8 cellular contexts compared by ENCODE assay signal in the genomic region with DNA sequence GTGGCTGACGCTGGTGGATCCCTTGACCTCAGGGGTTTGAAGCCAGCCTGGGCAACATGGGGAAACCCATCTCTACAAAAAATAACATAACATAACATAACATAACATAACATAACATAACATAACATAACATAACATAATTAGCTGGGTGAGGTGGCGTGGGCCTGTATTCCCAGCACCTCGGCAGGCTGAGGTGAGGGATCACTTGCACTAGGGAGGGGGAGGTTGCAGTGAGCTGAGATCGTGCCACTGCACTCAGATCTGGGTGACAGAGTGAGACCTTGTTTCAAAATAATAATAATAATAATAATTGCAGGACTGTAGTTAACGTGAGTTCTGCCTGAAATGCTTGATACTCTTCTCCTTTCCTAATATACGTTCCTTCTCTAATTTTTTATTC. TPM values are rescaled to one million over a fixed set of nuclear protein-coding genes. Genes with fewer than 3 reads are reported as not detected.
DNase-seq lines count a peak whose midpoint lies in the region; ATAC-seq, FAIRE-seq and TF ChIP-seq lines count a peak whose summit lies in the region.

No MANE protein-coding gene starts in this region.

- H3K27me3 ChIP-seq in HAP-1 (ENCODE audit: low read depth) = no peaks in the 10 kb centered on the region
- no peaks in the 10 kb centered on the region for H3K27me3 ChIP-seq in astrocyte (ENCODE audit: insufficient read depth, low read length)
- H3K27me3 ChIP-seq in mucosa of rectum (ENCODE audit: control insufficient read depth in 2 of 2, insufficient read depth in 2 of 2, low read length in 2 of 2) = no peaks in the 10 kb centered on the region
- H3K27me3 ChIP-seq in Peyer's patch = no peaks in the 10 kb centered on the region

- H3K27me3 Mint-ChIP-seq in astrocyte (ENCODE audit: low read depth, unreplicated experiment) = no peaks in the 10 kb centered on the region

- H3K9me3 Mint-ChIP-seq in astrocyte (ENCODE audit: unreplicated experiment) = no peaks in the 10 kb centered on the region

- TF ChIP-seq CTCF in AG04449 (IDR thresholded peaks at IDR 0.05; ENCODE audit: insufficient read depth, low read length, missing control alignments) (no peak), astrocyte (IDR thresholded peaks at IDR 0.05; ENCODE audit: insufficient read depth, low read depth, low read length) (no peak), Peyer's patch (IDR thresholded peaks at IDR 0.05) (no peak)

- no peak for DNase-seq in AG04449 (ENCODE audit: low read depth, low spot score)
- no peak for DNase-seq in HAP-1 (ENCODE audit: low spot score in 2 of 2)
- DNase-seq in astrocyte (ENCODE audit: low read depth) = no peak
- no peak for DNase-seq in Peyer's patch
- no peak for DNase-seq in NCI-H1417 (lab: John Stamatoyannopoulos, UW)
- no peak for DNase-seq in kidney glomerular epithelial cell (lab: John Stamatoyannopoulos, UW)

- H3K36me3 ChIP-seq in HAP-1 (replicated peaks) = peaks cover 51% of the 10 kb centered on the region
- H3K36me3 ChIP-seq in astrocyte (ENCODE audit: insufficient read depth, low read length) = peaks cover 21% of the 10 kb centered on the region
- H3K36me3 ChIP-seq in mucosa of rectum (ENCODE audit: control insufficient read depth in 2 of 2, insufficient read depth in 2 of 2, low read length in 2 of 2) = peaks cover 11 to 14% of the 10 kb centered on the region in 2 donors
- peaks cover 0 to 15% (median 0%) of the 10 kb centered on the region in 3 donors for H3K36me3 ChIP-seq in Peyer's patch

- H3K4me3 ChIP-seq in AG04449 (ENCODE audit: low read depth, low read length) (peak overlapping the region; percentile 90), HAP-1 (peak overlapping the region; percentile 94), astrocyte (ENCODE audit: insufficient read depth, low read depth, low read length) (peak overlapping the region; percentile 78), mucosa of rectum (ENCODE audit: low read length in 2 of 2) (peak overlapping the region; percentile 83 to 86), Peyer's patch (peak overlapping the region in 1 of 4 donors; percentile 79)

- H3K4me1 ChIP-seq in HAP-1 = peaks cover 7% of the 10 kb centered on the region
- peaks cover 7% of the 10 kb centered on the region for H3K4me1 ChIP-seq in astrocyte (ENCODE audit: insufficient read depth, low read length)
- peaks cover 10 to 12% of the 10 kb centered on the region in 2 donors for H3K4me1 ChIP-seq in mucosa of rectum (ENCODE audit: control insufficient read depth in 2 of 2, insufficient read depth in 2 of 2, low read length in 2 of 2)
- H3K4me1 ChIP-seq in Peyer's patch = peaks cover 0 to 11% (median 5%) of the 10 kb centered on the region in 4 donors

- in situ Hi-C loops in HAP-1 (cut with MboI; ENCODE audit: low sequenced_read_pairs) = no loop called here

- no peak for TF ChIP-seq POLR2A in Peyer's patch (IDR thresholded peaks at IDR 0.05)

- peaks cover 28% of the 10 kb centered on the region for H3K79me2 ChIP-seq in astrocyte (ENCODE audit: insufficient read depth, low read length)

- H3K9ac ChIP-seq in astrocyte (ENCODE audit: low read length) = peak overlapping the region; percentile 94
- H3K9ac ChIP-seq in mucosa of rectum (ENCODE audit: low read depth in 1 of 2, low read length in 2 of 2) = peak overlapping the region in 1 of 2 donors; percentile 95

- POLR2A ChIA-PET in AG04449 (lab: Yijun Ruan, JAX) = no interaction called here

- no peaks in the 10 kb centered on the region for H4K20me1 ChIP-seq in astrocyte (ENCODE audit: insufficient read depth, low read length)

- no peaks in the 10 kb centered on the region for H3K9me3 ChIP-seq in HAP-1
- H3K9me3 ChIP-seq in astrocyte (ENCODE audit: insufficient read depth, low read depth, low read length) = no peaks in the 10 kb centered on the region
- no peaks in the 10 kb centered on the region for H3K9me3 ChIP-seq in mucosa of rectum (ENCODE audit: control insufficient read depth in 2 of 2, low read length in 2 of 2)
- H3K9me3 ChIP-seq in Peyer's patch = no peaks in the 10 kb centered on the region

- no peak for ATAC-seq in HG02642 (IDR thresholded peaks at IDR 0.05; ENCODE audit: poor library complexity, unreplicated experiment)

- H3K27ac ChIP-seq in astrocyte (ENCODE audit: low read depth, low read length) (peak overlapping the region; percentile 97), mucosa of rectum (ENCODE audit: low read depth in 2 of 2, low read length in 2 of 2) (no peak overlapping the region), Peyer's patch (no peak overlapping the region)

- H3K4me2 ChIP-seq in astrocyte (ENCODE audit: low read length) = peak overlapping the region; percentile 87

- no peak for FAIRE-seq in astrocyte (lab: Jason Lieb, UNC)

- no peak overlapping the region for H2AFZ ChIP-seq in astrocyte (ENCODE audit: low read depth, low read length)

- peak overlapping the region; percentile 98 for H3K4me3 Mint-ChIP-seq in astrocyte (ENCODE audit: unreplicated experiment)

- CTCF ChIA-PET in AG04449 (lab: Yijun Ruan, JAX) = interaction anchor here (1.3 to 1.9 kb wide), 2 partner anchors 138 to 159 kb away, joined by 4 to 5 read pairs; no protein-coding TSS in a partner anchor

- H3K4me1 Mint-ChIP-seq in astrocyte (ENCODE audit: low read depth, unreplicated experiment) = peaks cover 5% of the 10 kb centered on the region

- no peaks in the 10 kb centered on the region for H3K36me3 Mint-ChIP-seq in astrocyte (ENCODE audit: low read depth, unreplicated experiment)

- H3K27ac Mint-ChIP-seq in astrocyte (ENCODE audit: unreplicated experiment) = peak overlapping the region; percentile 99

RNA-seq across cellular contexts. Expression of a gene that starts 1.3 kb away (rescaled TPM):
- total RNA-seq in astrocyte (30.5 and 36.3 TPM in 2 replicates), Peyer's patch (10 to 100 TPM in 2 of 4 donors, 1 to 10 TPM in 2; 7.7 to 28.9 (median 9.8) TPM)
